In genomic region chr20:58506999-58507398, GRCh38 we compare ENCODE assay signal across 1 cellular context. TPM values are rescaled to one million over a fixed set of nuclear protein-coding genes. Genes with fewer than 3 reads are reported as not detected.
"Had no signal": no experiment of that assay in that cellular context is flagged by ENCODE, and none has a peak within 500 bp of the region (broad histone marks: within the 10 kb centered on the region; RNA-seq: fewer than 3 reads in every experiment).

No MANE protein-coding gene starts in this region.

RNA-seq across cellular contexts. Expression of gene APCDD1L, which starts 8.2 kb away (rescaled TPM):
- total RNA-seq: HepG2 had no signal
- polyA plus RNA-seq: HepG2 had no signal
